Comparison of ENCODE assay signal across 8 cellular contexts in genomic region chr4:128811571-128812359, GRCh38. TPM values are rescaled to one million over a fixed set of nuclear protein-coding genes. Genes with fewer than 3 reads are reported as not detected.
DNase-seq lines count a peak whose midpoint lies in the region; ATAC-seq and TF ChIP-seq lines count a peak whose summit lies in the region.

No MANE protein-coding gene starts in this region.

- H3K4me1 Mint-ChIP-seq in activated CD4-positive, alpha-beta T cell treated with anti-CD3 and anti-CD28 coated beads for 36 hours: peaks cover 31% of the 10 kb centered on the region

- peak overlapping the region; percentile 73 for H3K4me3 ChIP-seq in BJ (ENCODE audit: low read depth, low read length)
- peak overlapping the region; percentile 80 for H3K4me3 ChIP-seq in choroid plexus epithelial cell (ENCODE audit: low read depth, low read length)

- TF ChIP-seq CTCF in BJ (IDR thresholded peaks at IDR 0.05; ENCODE audit: insufficient read depth, low read depth, low read length): no peak
- no peak for TF ChIP-seq CTCF in choroid plexus epithelial cell (conservative IDR thresholded peaks at IDR 0.05; ENCODE audit: low read depth, low read length)

- ATAC-seq in HG03432 (IDR thresholded peaks at IDR 0.05; ENCODE audit: unreplicated experiment): peak; percentile 63
- peak; percentile 52 for ATAC-seq in activated CD4-positive, alpha-beta T cell treated with anti-CD3 and anti-CD28 coated beads for 36 hours

- CTCF ChIA-PET in BJ (lab: Yijun Ruan, JAX): interaction anchor here (0.7 to 2.9 kb wide), 7 partner anchors 11 to 357 kb away, joined by 3 to 8 read pairs (median 4); no protein-coding TSS in a partner anchor
- CTCF ChIA-PET in activated CD4-positive, alpha-beta T cell treated with anti-CD3 and anti-CD28 coated beads for 36 hours (lab: Charles Lee): interaction anchor here (0.7 to 1.9 kb wide), 5 partner anchors 9 to 51 kb away, joined by 4 to 7 read pairs (median 5); no protein-coding TSS in a partner anchor

- H3K27me3 Mint-ChIP-seq in activated CD4-positive, alpha-beta T cell treated with anti-CD3 and anti-CD28 coated beads for 36 hours: no peaks in the 10 kb centered on the region

- H3K27ac Mint-ChIP-seq in activated CD4-positive, alpha-beta T cell treated with anti-CD3 and anti-CD28 coated beads for 36 hours: peak overlapping the region; percentile 89

- H3K36me3 Mint-ChIP-seq in activated CD4-positive, alpha-beta T cell treated with anti-CD3 and anti-CD28 coated beads for 36 hours (ENCODE audit: low read depth): peaks cover 9% of the 10 kb centered on the region

- H3K36me3 ChIP-seq in BJ (ENCODE audit: control insufficient read depth, insufficient read depth, low read length): no peaks in the 10 kb centered on the region

- H3K27me3 ChIP-seq in BJ (ENCODE audit: control insufficient read depth, insufficient read depth, low read length): no peaks in the 10 kb centered on the region

- intact Hi-C loops in activated CD4-positive, alpha-beta T cell treated with anti-CD3 and anti-CD28 coated beads for 36 hours (cut with DNase I, micrococcal nuclease): loop anchor here (1.0 to 5.0 kb wide), 10 partner anchors 51 to 931 kb away; partner anchors contain the start of genes LARP1B (in 2 of the 2), ABHD18 (in 1 of the 2), MFSD8 (in 1 of the 2) and PGRMC2 (in 1 of the 2)

- peak overlapping the region; percentile 93 for H3K4me3 Mint-ChIP-seq in activated CD4-positive, alpha-beta T cell treated with anti-CD3 and anti-CD28 coated beads for 36 hours

- POLR2A ChIA-PET in BJ (lab: Charles Lee): interaction anchor here (0.6 to 0.9 kb wide), 3 partner anchors 340 to 454 kb away, joined by 3 to 7 read pairs (median 4); no protein-coding TSS in a partner anchor
- POLR2A ChIA-PET in activated CD4-positive, alpha-beta T cell treated with anti-CD3 and anti-CD28 coated beads for 36 hours (lab: Charles Lee): interaction anchor here (0.6 to 2.3 kb wide), 7 partner anchors 10 to 751 kb away, joined by 3 to 20 read pairs (median 8); partner anchors contain the start of genes LARP1B and SCLT1

- DNase-seq in BJ (ENCODE audit: low read depth) (peak; percentile 45), GM19238 (ENCODE audit: insufficient read length, low spot score) (peak; percentile 75), NCI-H446 treated with DMSO at 0.1 percent for 48 hours (lab: John Stamatoyannopoulos, UW) (peak; percentile 85), choroid plexus epithelial cell (ENCODE audit: low read depth) (peak; percentile 91), left kidney (ENCODE audit: low read depth, low spot score) (peak; percentile 96)
- DNase-seq in activated CD4-positive, alpha-beta T cell treated with anti-CD3 and anti-CD28 coated beads for 36 hours: peak; percentile 95
- peak; percentile 86 to 88 for DNase-seq in stimulated activated CD4-positive, alpha-beta T cell treated with anti-CD3 and anti-CD28 coated beads, Interleukin-2, amount 100 ng/mL, for 24 hours

- H3K9me3 Mint-ChIP-seq in activated CD4-positive, alpha-beta T cell treated with anti-CD3 and anti-CD28 coated beads for 36 hours (ENCODE audit: low read depth): no peaks in the 10 kb centered on the region

RNA-seq across cellular contexts. Expression of gene JADE1, which starts 2.3 kb away (rescaled TPM):
- 15.4 and 17.4 TPM in 2 replicates for polyA plus RNA-seq in BJ (2011; rRNA removed)
- polyA minus RNA-seq in BJ (2011; rRNA and poly(A)+ RNA removed): 21.8 and 27.1 TPM in 2 replicates
- 10 to 100 TPM; 25.5 to 28.4 TPM for total RNA-seq in activated CD4-positive, alpha-beta T cell treated with anti-CD3 and anti-CD28 coated beads for 36 hours

Comparison
In these comparisons a context has a peak if more than half of its experiments do, and no peak if none do; other contexts are left out.
1. Peak in every context shown above with its lines: DNase-seq, ATAC-seq and H3K4me3 ChIP-seq.
2. DNase-seq: peak in every context shown above with its lines; median percentile 96 in left kidney; 95 in activated CD4-positive, alpha-beta T cell treated with anti-CD3 and anti-CD28 coated beads for 36 hours; 91 in choroid plexus epithelial cell; 87 in stimulated activated CD4-positive, alpha-beta T cell treated with anti-CD3 and anti-CD28 coated beads, Interleukin-2, amount 100 ng/mL, for 24 hours; 85 in NCI-H446 treated with DMSO at 0.1 percent for 48 hours; 75 in GM19238; 45 in BJ.